32 cellular contexts compared by ENCODE assay signal in the genomic region with DNA sequence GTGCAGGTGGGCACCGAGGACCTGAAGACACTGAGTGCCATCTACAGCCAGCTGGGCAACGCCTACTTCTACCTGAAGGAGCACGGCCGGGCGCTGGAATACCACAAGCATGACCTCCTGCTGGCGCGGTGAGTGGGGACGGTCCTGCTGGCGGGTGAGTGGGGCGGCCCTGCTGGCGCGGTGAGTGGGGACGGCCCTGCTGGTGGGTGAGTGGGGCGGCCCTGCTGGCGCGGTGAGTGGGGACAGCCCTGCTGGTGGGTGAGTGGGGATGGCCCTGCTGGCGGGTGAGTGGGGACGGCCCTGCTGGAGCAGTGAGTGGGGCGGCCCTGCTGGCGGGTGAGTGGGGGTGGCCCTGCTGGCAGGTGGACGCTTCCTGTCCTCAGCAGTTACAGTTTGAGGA. TPM values are rescaled to one million over a fixed set of nuclear protein-coding genes. Genes with fewer than 3 reads are reported as not detected.
"Had no signal": no experiment of that assay in that cellular context is flagged by ENCODE, and none has a peak within 500 bp of the region (broad histone marks: within the 10 kb centered on the region; RNA-seq: fewer than 3 reads in every experiment).

No MANE protein-coding gene starts in this region.

- H3K36me3 Mint-ChIP-seq: immature natural killer cell; naive B cell; natural killer cell; neural progenitor cell; stimulated activated effector memory CD8-positive, alpha-beta T cell treated with anti-CD3 and anti-CD28 coated beads, Interleukin-12 subunit alpha, Interleukin-12 subunit beta, amount 100 ng/mL, for 72 hours had no signal

- H3K4me1 Mint-ChIP-seq: immature natural killer cell, naive B cell had no signal

- H3K27ac ChIP-seq: heart left ventricle, left ventricle myocardium inferior, neural progenitor cell, ovary, right atrium auricular region, sigmoid colon, spleen, suprapubic skin, thoracic aorta, tibial artery, upper lobe of right lung had no signal

- H2AFZ ChIP-seq: neural progenitor cell had no signal

- H3K4me3 Mint-ChIP-seq: immature natural killer cell; mesothelial cell of epicardium; naive B cell; natural killer cell; nephron progenitor cell; neural progenitor cell; stimulated activated effector memory CD8-positive, alpha-beta T cell treated with anti-CD3 and anti-CD28 coated beads, Interleukin-12 subunit alpha, Interleukin-12 subunit beta, amount 100 ng/mL, for 72 hours had no signal

- H3K27me3 Mint-ChIP-seq: progenitor cell of endocrine pancreas had no signal

- H3K9me3 ChIP-seq: heart left ventricle, left ventricle myocardium inferior, ovary, right atrium auricular region, sigmoid colon, spleen, suprapubic skin, thoracic aorta, tibial artery, upper lobe of right lung had no signal

- FAIRE-seq: islet of Langerhans, kidney, small intestine, urothelium cell line had no signal

- H3K27me3 ChIP-seq: heart left ventricle, neural progenitor cell, ovary, right atrium auricular region, sigmoid colon, suprapubic skin, tibial artery, upper lobe of right lung had no signal

- H3K4me1 ChIP-seq: neural progenitor cell, upper lobe of right lung had no signal

- H3K9me3 Mint-ChIP-seq: immature natural killer cell; mesothelial cell of epicardium; naive B cell; natural killer cell; nephron progenitor cell; neural progenitor cell; stimulated activated effector memory CD8-positive, alpha-beta T cell treated with anti-CD3 and anti-CD28 coated beads, Interleukin-12 subunit alpha, Interleukin-12 subunit beta, amount 100 ng/mL, for 72 hours had no signal

- H3K4me2 ChIP-seq: neural progenitor cell had no signal

- DNase-seq: heart left ventricle; hypothalamus; immature natural killer cell; kidney; left ventricle myocardium inferior; mesendoderm; naive B cell; natural killer cell; nephron progenitor cell; ovary; sigmoid colon; small intestine; spleen; stimulated activated CD4-positive, alpha-beta T cell treated with anti-CD3 and anti-CD28 coated beads, Interleukin-4, amount 100 ng/mL, for 24 hours; stimulated activated naive CD4-positive, alpha-beta T cell treated with Interleukin-2 at 50 U/mL for 16 hours; tibial artery; trophoblast cell; upper lobe of right lung had no signal

- H3K4me3 ChIP-seq: heart left ventricle, left ventricle myocardium inferior, lung, neural progenitor cell, ovary, right atrium auricular region, sigmoid colon, spleen, suprapubic skin, thoracic aorta, tibial artery, upper lobe of right lung had no signal

- H3K36me3 ChIP-seq: neural progenitor cell, ovary, upper lobe of right lung had no signal

- ATAC-seq: heart left ventricle, natural killer cell, upper lobe of right lung had no signal

- H3K9ac ChIP-seq: neural progenitor cell had no signal

- H3K27ac Mint-ChIP-seq: immature natural killer cell; mesothelial cell of epicardium; natural killer cell; nephron progenitor cell; neural progenitor cell; progenitor cell of endocrine pancreas; stimulated activated effector memory CD8-positive, alpha-beta T cell treated with anti-CD3 and anti-CD28 coated beads, Interleukin-12 subunit alpha, Interleukin-12 subunit beta, amount 100 ng/mL, for 72 hours had no signal

RNA-seq across cellular contexts. Expression of a gene that starts 30.6 kb away (rescaled TPM):
- total RNA-seq: left ventricle myocardium inferior, omental fat pad, pulmonary artery endothelial cell, renal cortical epithelial cell, right atrium auricular region, sigmoid colon, subcutaneous adipose tissue, thoracic aorta had no signal
- polyA plus RNA-seq: heart left ventricle, immature natural killer cell had no signal
